In genomic region chr2:117814417-117815264, GRCh38 we compare ENCODE assay signal across 8 cellular contexts. TPM values are rescaled to one million over a fixed set of nuclear protein-coding genes. Genes with fewer than 3 reads are reported as not detected.
A peak's percentile ranks its signal among the peaks of the same experiment; 100 is the strongest.
DNase-seq lines count a peak whose midpoint lies in the region; TF ChIP-seq lines count a peak whose summit lies in the region.

TSS of gene DDX18 (plus strand) at chr2:117814691. CDS start at chr2:117814778, 87 bp downstream.

- H4K20me1 ChIP-seq in neural cell (ENCODE audit: insufficient read depth), result no peaks in the 10 kb centered on the region

- H3K36me3 ChIP-seq in H7 (replicated peaks; ENCODE audit: control insufficient read depth, insufficient read depth, low read length), result peaks cover 9% of the 10 kb centered on the region
- H3K36me3 ChIP-seq in neural cell (ENCODE audit: insufficient read depth, low read length), result peaks cover 3% of the 10 kb centered on the region
- H3K36me3 ChIP-seq in stomach smooth muscle (ENCODE audit: control insufficient read depth in 2 of 2, insufficient read depth in 2 of 2, low read length in 2 of 2), result peaks cover 13 to 20% of the 10 kb centered on the region in 2 donors

- H3K79me2 ChIP-seq in neural cell (replicated peaks; ENCODE audit: insufficient read depth, low read length), result peaks cover 14% of the 10 kb centered on the region

- peak; percentile 71 for TF ChIP-seq RAD21 in neural cell (conservative IDR thresholded peaks at IDR 0.05)

- TF ChIP-seq EP300 in neural cell (conservative IDR thresholded peaks at IDR 0.05; ENCODE audit: poor library complexity, severe bottlenecking), result peak; percentile 73

- peak within 1 kb of the TSS; percentile 71 for H2AFZ ChIP-seq in neural cell (ENCODE audit: low read depth, low read length)

- H3K4me3 ChIP-seq in H7 (ENCODE audit: insufficient read depth, low read depth, low read length) (peak within 1 kb of the TSS; percentile 76), neural cell (ENCODE audit: low read length) (peak within 1 kb of the TSS; percentile 80), stomach smooth muscle (ENCODE audit: low read length in 2 of 2) (peak within 1 kb of the TSS; percentile 95 to 98)

- H3K9ac ChIP-seq in neural cell (ENCODE audit: low read length) (peak within 1 kb of the TSS; percentile 70), stomach smooth muscle (ENCODE audit: low read length in 2 of 2) (peak within 1 kb of the TSS; percentile 89 to 97)

- H3F3A ChIP-seq in neural cell (ENCODE audit: insufficient read depth, low read length, poor library complexity, severe bottlenecking), result no peaks in the 10 kb centered on the region

- in situ Hi-C loops in G401 (cut with HindIII; ENCODE audit: low sequenced_read_pairs), result no loop called here

- H3K27ac ChIP-seq in neural cell (ENCODE audit: low read length) (peak within 1 kb of the TSS; percentile 63), stomach smooth muscle (ENCODE audit: low read length) (peak within 1 kb of the TSS; percentile 82)

- no peaks in the 10 kb centered on the region for H3K9me2 ChIP-seq in neural cell (ENCODE audit: insufficient read depth, low read length)

- H3K27me3 ChIP-seq in H7 (ENCODE audit: control insufficient read depth, insufficient read depth, low read length) (no peaks in the 10 kb centered on the region), neural cell (ENCODE audit: insufficient read depth, low read depth, low read length) (no peaks in the 10 kb centered on the region), stomach smooth muscle (ENCODE audit: control insufficient read depth in 1 of 2, insufficient read depth in 2 of 2, low read length in 2 of 2) (no peaks in the 10 kb centered on the region)

- DNase-seq in G401 (ENCODE audit: low spot score), result peak; percentile 98
- DNase-seq in H7, result peak; percentile 79
- peak; percentile 96 for DNase-seq in M059J (ENCODE audit: low read depth)
- peak; percentile 97 for DNase-seq in SHP77 treated with DMSO at 0.1 percent for 48 hours (lab: John Stamatoyannopoulos, UW)
- DNase-seq in activated gamma-delta T cell (lab: John Stamatoyannopoulos, UW), result peak; percentile 88
- DNase-seq in fibroblast of the conjunctiva (ENCODE audit: low read depth), result peak; percentile 94

- H3K4me2 ChIP-seq in neural cell (ENCODE audit: low read length), result peak within 1 kb of the TSS; percentile 84

- H3K9me3 ChIP-seq in neural cell (ENCODE audit: low read length) (no peaks in the 10 kb centered on the region), stomach smooth muscle (ENCODE audit: control insufficient read depth in 2 of 2, low read length in 2 of 2) (no peaks in the 10 kb centered on the region)

- peak; percentile 100 for TF ChIP-seq CTCF in neural cell (IDR thresholded peaks at IDR 0.05; ENCODE audit: poor library complexity, severe bottlenecking)

- peaks cover 6% of the 10 kb centered on the region for H3K4me1 ChIP-seq in stomach smooth muscle (ENCODE audit: control insufficient read depth, insufficient read depth, low read length)

TF ChIP-seq in neural cell, 6 proteins besides CTCF, POLR2A, EP300 and RAD21:
- peak; percentile 65 for TF ChIP-seq TAF1 (IDR thresholded peaks at IDR 0.05; ENCODE audit: low read depth)
- peak; percentile 82 for TF ChIP-seq SMC3 (conservative IDR thresholded peaks at IDR 0.05; ENCODE audit: poor library complexity)
- no peak for TF ChIP-seq EZH2 (IDR thresholded peaks at IDR 0.05; ENCODE audit: borderline replicate concordance, insufficient read depth, low read length, poor library complexity, severe bottlenecking)
- peak; percentile 99 for TF ChIP-seq MXI1 (conservative IDR thresholded peaks at IDR 0.05; ENCODE audit: poor library complexity, severe bottlenecking)
- TF ChIP-seq, protein P1, sequence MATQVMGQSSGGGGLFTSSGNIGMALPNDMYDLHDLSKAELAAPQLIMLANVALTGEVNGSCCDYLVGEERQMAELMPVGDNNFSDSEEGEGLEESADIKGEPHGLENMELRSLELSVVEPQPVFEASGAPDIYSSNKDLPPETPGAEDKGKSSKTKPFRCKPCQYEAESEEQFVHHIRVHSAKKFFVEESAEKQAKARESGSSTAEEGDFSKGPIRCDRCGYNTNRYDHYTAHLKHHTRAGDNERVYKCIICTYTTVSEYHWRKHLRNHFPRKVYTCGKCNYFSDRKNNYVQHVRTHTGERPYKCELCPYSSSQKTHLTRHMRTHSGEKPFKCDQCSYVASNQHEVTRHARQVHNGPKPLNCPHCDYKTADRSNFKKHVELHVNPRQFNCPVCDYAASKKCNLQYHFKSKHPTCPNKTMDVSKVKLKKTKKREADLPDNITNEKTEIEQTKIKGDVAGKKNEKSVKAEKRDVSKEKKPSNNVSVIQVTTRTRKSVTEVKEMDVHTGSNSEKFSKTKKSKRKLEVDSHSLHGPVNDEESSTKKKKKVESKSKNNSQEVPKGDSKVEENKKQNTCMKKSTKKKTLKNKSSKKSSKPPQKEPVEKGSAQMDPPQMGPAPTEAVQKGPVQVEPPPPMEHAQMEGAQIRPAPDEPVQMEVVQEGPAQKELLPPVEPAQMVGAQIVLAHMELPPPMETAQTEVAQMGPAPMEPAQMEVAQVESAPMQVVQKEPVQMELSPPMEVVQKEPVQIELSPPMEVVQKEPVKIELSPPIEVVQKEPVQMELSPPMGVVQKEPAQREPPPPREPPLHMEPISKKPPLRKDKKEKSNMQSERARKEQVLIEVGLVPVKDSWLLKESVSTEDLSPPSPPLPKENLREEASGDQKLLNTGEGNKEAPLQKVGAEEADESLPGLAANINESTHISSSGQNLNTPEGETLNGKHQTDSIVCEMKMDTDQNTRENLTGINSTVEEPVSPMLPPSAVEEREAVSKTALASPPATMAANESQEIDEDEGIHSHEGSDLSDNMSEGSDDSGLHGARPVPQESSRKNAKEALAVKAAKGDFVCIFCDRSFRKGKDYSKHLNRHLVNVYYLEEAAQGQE (IDR thresholded peaks at IDR 0.05; ENCODE audit: borderline replicate concordance), result peak; percentile 59
- peak; percentile 74 for TF ChIP-seq POLR2AphosphoS5 (IDR thresholded peaks at IDR 0.05)

RNA-seq across cellular contexts. Expression of gene DDX18, which starts in this region (rescaled TPM):
- 43.3 and 63.8 TPM in 2 replicates for total RNA-seq in G401 (2014; rRNA removed; shearing (Covaris generic))
- total RNA-seq in H7 (2014; rRNA removed; shearing (Covaris generic)), result 74.3 and 91.3 TPM in 2 replicates
- total RNA-seq in M059J (2014; rRNA removed; shearing (Covaris generic)), result 49.1 and 56.4 TPM in 2 replicates
- polyA plus RNA-seq in neural cell, result 60.5 and 85.3 TPM in 2 replicates
- polyA minus RNA-seq in neural cell, result 84.5 and 95.9 TPM in 2 replicates

Comparison
In these comparisons a context has a peak if more than half of its experiments do, and no peak if none do; other contexts are left out.
1. Peak in every context shown above with its lines: DNase-seq, H3K4me3 ChIP-seq and H3K27ac ChIP-seq.